In the genomic region with DNA sequence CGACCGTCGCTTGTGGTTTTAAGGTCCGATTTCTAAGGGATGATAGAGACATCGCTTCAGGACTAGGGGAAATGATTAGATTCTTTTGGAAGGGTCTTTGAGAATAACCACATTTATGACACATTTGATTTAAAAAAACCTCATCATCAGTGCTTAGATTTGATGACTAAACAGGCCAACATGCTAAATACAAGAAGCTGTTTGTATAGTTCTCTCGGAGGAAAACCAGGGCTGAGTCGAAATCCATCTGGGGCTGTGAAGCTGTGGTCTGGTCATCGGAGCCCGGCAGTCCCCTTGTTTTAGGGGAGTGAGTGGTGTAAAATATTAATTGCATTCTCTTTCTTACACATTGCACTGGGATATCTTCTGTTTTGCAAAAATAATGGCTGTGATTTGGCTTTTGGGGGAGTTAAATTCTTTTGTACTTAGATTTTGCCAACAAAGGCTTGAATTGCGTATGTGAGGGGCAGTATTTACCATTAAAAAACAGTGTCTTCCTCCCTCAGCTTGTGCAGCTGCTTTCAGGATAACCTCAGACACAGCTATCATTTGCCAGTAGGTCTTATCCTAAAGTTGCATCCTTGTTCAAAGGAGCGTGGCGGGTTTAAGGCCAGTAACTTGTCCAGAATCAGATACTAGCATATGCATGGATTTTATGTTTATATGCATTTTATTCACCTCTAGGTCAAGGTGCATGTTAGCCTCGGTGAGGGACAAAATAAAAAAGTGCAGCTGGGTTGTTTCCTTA, we compare ENCODE assay signal across 8 cellular contexts. TPM values are rescaled to one million over a fixed set of nuclear protein-coding genes. Genes with fewer than 3 reads are reported as not detected.
DNase-seq lines count a peak whose midpoint lies in the region; ATAC-seq, FAIRE-seq and TF ChIP-seq lines count a peak whose summit lies in the region.

No MANE protein-coding gene starts in this region.

- H3K79me1 ChIP-seq in H1 (ENCODE audit: low read depth, low read length) = no peaks in the 10 kb centered on the region

- 8% methylated on average over 13 of the region's 13 CpGs for WGBS in liver
- 27% methylated on average over 13 of the region's 13 CpGs for WGBS in HepG2 (ENCODE audit: low lambda C conversion rate)
- WGBS in H1 (ENCODE audit: extremely low coverage in 1 of 2, insufficient coverage in 1 of 2, insufficient read length in 1 of 2, insufficient replicate concordance in 2 of 2, low coverage in 1 of 2, low lambda C conversion rate in 2 of 2, missing lambda C conversion rate in 1 of 2), 2 experiments = 12% methylated on average over 13 of the region's 13 CpGs; no CpG with 5 or more reads in 1 of the 2 experiments

- ATAC-seq in HepG2 = no peak

- no peak overlapping the region for H2BK120ac ChIP-seq in H1 (replicated peaks; ENCODE audit: low read depth, low read length)

- in situ Hi-C loops in HepG2 (cut with HindIII; ENCODE audit: extremely low pct_ligation_motif_present, low pct_unique_long_range_greater_than_20kb) = no loop called here

- peak overlapping the region; percentile 96 for H3K4me3 Mint-ChIP-seq in neural crest cell

- no peaks in the 10 kb centered on the region for H3K36me3 ChIP-seq in liver (ENCODE audit: control insufficient read depth in 4 of 4, insufficient read depth in 3 of 4, low read depth in 1 of 4, low read length in 3 of 4)
- no peaks in the 10 kb centered on the region for H3K36me3 ChIP-seq in HepG2 (replicated peaks in 1 of 2; ENCODE audit: control insufficient read depth in 1 of 2, insufficient read depth in 2 of 2, low read length in 2 of 2)
- H3K36me3 ChIP-seq in NT2/D1 (ENCODE audit: insufficient read depth, insufficient read length, low read length) = no peaks in the 10 kb centered on the region
- H3K36me3 ChIP-seq in H1 (ENCODE audit: control insufficient read depth in 2 of 4, insufficient read depth in 4 of 4, low read length in 3 of 4) = no peaks in the 10 kb centered on the region

- no peak overlapping the region for H2BK12ac ChIP-seq in H1 (ENCODE audit: low read depth, low read length)

- H3K56ac ChIP-seq in H1 (replicated peaks; ENCODE audit: insufficient read length, low read depth, low read length) = no peak overlapping the region

- H3K27me3 ChIP-seq in liver (ENCODE audit: control insufficient read depth in 4 of 4, insufficient read depth in 4 of 4, low read length in 3 of 4) (no peaks in the 10 kb centered on the region), HepG2 (ENCODE audit: control insufficient read depth in 1 of 2, insufficient read depth in 2 of 2, low read length in 2 of 2) (peaks cover 0 to 23% of the 10 kb centered on the region in 2 experiments; a peak in 2 of 5 replicates), NT2/D1 (ENCODE audit: insufficient read depth, insufficient read length) (no peaks in the 10 kb centered on the region), H1 (replicated peaks in 1 of 4; ENCODE audit: control insufficient read depth in 3 of 4, extremely low read depth in 1 of 4, insufficient read depth in 3 of 4, low read length in 3 of 4) (peaks cover 0 to 15% (median 8%) of the 10 kb centered on the region in 4 experiments; a peak in 4 of 7 replicates)

- H3K4me3 ChIP-seq in liver (ENCODE audit: low read depth in 1 of 3, low read length in 3 of 3) (peak overlapping the region; percentile 13 to 54 (median 47)), HepG2 (replicated peaks in 1 of 3; ENCODE audit: insufficient read depth in 1 of 3, low read depth in 2 of 3, low read length in 3 of 3) (no peak overlapping the region), NT2/D1 (ENCODE audit: insufficient read length, low read depth) (peak overlapping the region; percentile 48), H1 (ENCODE audit: extremely low read depth in 1 of 4, insufficient read depth in 2 of 4, low read depth in 3 of 4, low read length in 4 of 4) (peak overlapping the region; percentile 50 to 74 (median 63))

- peaks cover 6% of the 10 kb centered on the region; the same call in 1 of the 2 replicates for H3K23me2 ChIP-seq in H1 (ENCODE audit: low read depth, low read length)

- TF ChIP-seq RAD21 in liver (IDR thresholded peaks at IDR 0.05) (no peak), HepG2 (CRISPR knock-in tag; IDR thresholded peaks at IDR 0.05) (no peak), H1 (IDR thresholded peaks at IDR 0.05 in 1 of 2, conservative IDR thresholded peaks at IDR 0.05 in 1 of 2; ENCODE audit: low read depth in 2 of 2, low read length in 2 of 2) (no peak)

- intact Hi-C loops in HepG2 (cut with micrococcal nuclease; ENCODE audit: unreplicated experiment) = no loop called here

- no peak overlapping the region for H2BK15ac ChIP-seq in H1 (ENCODE audit: low read length)

- no peak overlapping the region for H3K14ac ChIP-seq in H1 (ENCODE audit: insufficient read length)

- H3K9ac ChIP-seq in liver (ENCODE audit: low read depth in 1 of 2, low read length in 2 of 2) = peak overlapping the region; percentile 4 to 69
- H3K9ac ChIP-seq in HepG2 (ENCODE audit: insufficient read depth, low read depth, low read length) = no peak overlapping the region
- peak overlapping the region; percentile 72 for H3K9ac ChIP-seq in NT2/D1 (ENCODE audit: insufficient read length, low read depth)
- H3K9ac ChIP-seq in H1 (replicated peaks in 1 of 4; ENCODE audit: extremely low read depth in 1 of 4, low read depth in 3 of 4, low read length in 3 of 4) = peak overlapping the region; percentile 43 to 64 (median 46); a peak in 6 of 7 replicates

- H3K4me1 ChIP-seq in liver (ENCODE audit: control insufficient read depth in 4 of 4, insufficient read depth in 4 of 4, low read length in 3 of 4) (peaks cover 0 to 3% (median 2%) of the 10 kb centered on the region in 4 donors), HepG2 (ENCODE audit: insufficient read depth, low read length) (no peaks in the 10 kb centered on the region), NT2/D1 (ENCODE audit: insufficient read depth, insufficient read length) (no peaks in the 10 kb centered on the region), H1 (replicated peaks in 1 of 4; ENCODE audit: control insufficient read depth in 3 of 4, insufficient read depth in 4 of 4, low read length in 3 of 4) (peaks cover 2 to 10% (median 6%) of the 10 kb centered on the region in 4 experiments)

- TF ChIP-seq EP300 in HepG2 (IDR thresholded peaks at IDR 0.05; ENCODE audit: low read depth in 2 of 2, low read length in 2 of 2) (no peak), HepG2 (CRISPR knock-in tag; IDR thresholded peaks at IDR 0.05; ENCODE audit: borderline replicate concordance) (no peak), H1 (IDR thresholded peaks at IDR 0.05; ENCODE audit: borderline replicate concordance in 1 of 2, low read depth in 2 of 2, low read length in 2 of 2) (no peak)

- H3K27ac ChIP-seq in liver (ENCODE audit: low read depth in 1 of 2, low read length in 2 of 2) (peak overlapping the region; percentile 47 to 63), HepG2 (ENCODE audit: extremely low read length, insufficient read depth, low read length) (no peak overlapping the region), H1 (ENCODE audit: low read depth, low read length) (no peak overlapping the region)

- H2BK20ac ChIP-seq in H1 (ENCODE audit: low read length) = no peak overlapping the region

- H3K4me1 Mint-ChIP-seq in neural crest cell = peaks cover 41% of the 10 kb centered on the region

- CTCF ChIA-PET in HepG2 (lab: Yijun Ruan, JAX; ENCODE audit: low intra/inter-chr PET ratio, low total read pairs) = no interaction called here
- CTCF ChIA-PET in H1 (lab: Charles Lee; ENCODE audit: partially characterized antibody) = interaction anchor here (0.6 to 1.4 kb wide), 4 partner anchors 10 to 135 kb away, joined by 3 to 4 read pairs (median 3); no protein-coding TSS in a partner anchor

- H3K9me3 ChIP-seq in liver (ENCODE audit: control insufficient read depth in 4 of 4, low read length in 3 of 4) = no peaks in the 10 kb centered on the region
- no peaks in the 10 kb centered on the region for H3K9me3 ChIP-seq in HepG2 (ENCODE audit: low read length)
- H3K9me3 ChIP-seq in NT2/D1 (ENCODE audit: insufficient read depth, low read length) = no peaks in the 10 kb centered on the region
- H3K9me3 ChIP-seq in H1 (ENCODE audit: insufficient read depth in 2 of 2, low read depth in 1 of 2, low read length in 1 of 2) = no peaks in the 10 kb centered on the region

- BruUV-seq in HepG2 (replicated peaks; lab: Mats Ljungman, UMichigan) = no TSS peak

- no peaks in the 10 kb centered on the region for H4K20me1 ChIP-seq in HepG2 (ENCODE audit: insufficient read depth, low read length)
- H4K20me1 ChIP-seq in H1 (replicated peaks in 1 of 2; ENCODE audit: control insufficient read depth in 1 of 2, insufficient read depth in 2 of 2, low read length in 2 of 2) = no peaks in the 10 kb centered on the region

- H3K27me3 Mint-ChIP-seq in neural crest cell (ENCODE audit: low read depth) = no peaks in the 10 kb centered on the region

- H3K4me2 ChIP-seq in HepG2 (ENCODE audit: low read depth, low read length) (no peak overlapping the region), H1 (ENCODE audit: insufficient read depth in 1 of 2, low read depth in 2 of 2, low read length in 2 of 2) (peak overlapping the region; percentile 81 to 88)

- H3K36me3 Mint-ChIP-seq in neural crest cell (ENCODE audit: low read depth) = peaks cover 4% of the 10 kb centered on the region

- TF ChIP-seq POLR2A in HepG2 (IDR thresholded peaks at IDR 0.05; ENCODE audit: insufficient read depth in 1 of 2, low read depth in 2 of 2, low read length in 2 of 2) (no peak), H1 (IDR thresholded peaks at IDR 0.05; ENCODE audit: control extremely low read depth in 1 of 2, low read depth in 2 of 2, low read length in 2 of 2) (peak in 1 of 2 experiments; percentile 13; a peak in 1 of 3 replicates)

- no peak overlapping the region for H4K91ac ChIP-seq in H1 (replicated peaks; ENCODE audit: insufficient read length, low read length)

- no peak for DNase-seq in HepG2 (ENCODE audit: low spot score)
- no peak for DNase-seq in NT2/D1 (ENCODE audit: low read depth, low spot score)
- no peak for DNase-seq in H1 (ENCODE audit: low read depth in 1 of 2, low spot score in 2 of 2)
- DNase-seq in neural crest cell (ENCODE audit: low read depth, low spot score) = no peak
- no peak for DNase-seq in NCI-H510A treated with DMSO at 0.1 percent for 48 hours (lab: John Stamatoyannopoulos, UW)
- no peak for DNase-seq in stimulated activated naive CD4-positive, alpha-beta T cell treated with Interleukin-2 at 50 U/mL for 16 hours (lab: John Stamatoyannopoulos, UW)
- DNase-seq in RKO (ENCODE audit: low spot score) = no peak

- TF ChIP-seq CTCF in liver (IDR thresholded peaks at IDR 0.05; ENCODE audit: low read depth, low read length, missing input control) (no peak), HepG2 (CRISPR knock-in tag; IDR thresholded peaks at IDR 0.05) (no peak), H1 (IDR thresholded peaks at IDR 0.05; ENCODE audit: control extremely low read depth in 1 of 3, insufficient read depth in 1 of 3, low read depth in 1 of 3, low read length in 3 of 3) (no peak), neural crest cell (conservative IDR thresholded peaks at IDR 0.05) (no peak)

- H3K79me2 ChIP-seq in HepG2 (ENCODE audit: insufficient read depth, low read length) (no peaks in the 10 kb centered on the region), H1 (ENCODE audit: control insufficient read depth in 1 of 2, insufficient read depth in 2 of 2, low read length in 2 of 2) (no peaks in the 10 kb centered on the region)

- peak overlapping the region; percentile 98 for H3K27ac Mint-ChIP-seq in neural crest cell (ENCODE audit: unreplicated experiment)

- FAIRE-seq in HepG2 (lab: Jason Lieb, UNC) = no peak
- FAIRE-seq in H1 (lab: Jason Lieb, UNC) = no peak

- H2BK5ac ChIP-seq in H1 (ENCODE audit: low read depth, low read length) = no peak overlapping the region

- H4K8ac ChIP-seq in H1 (ENCODE audit: extremely low read depth, insufficient read depth, low read length) = no peak overlapping the region

- H3K18ac ChIP-seq in H1 (ENCODE audit: extremely low read depth, low read length) = peak overlapping the region; percentile 68; the same call in 1 of the 2 replicates

- H3K9me3 Mint-ChIP-seq in neural crest cell = peaks cover 2% of the 10 kb centered on the region

- H3K4ac ChIP-seq in H1 (replicated peaks; ENCODE audit: insufficient read length, low read depth, low read length) = no peak overlapping the region

- H2AFZ ChIP-seq in HepG2 (ENCODE audit: low read length) (no peak overlapping the region), H1 (ENCODE audit: low read length) (peak overlapping the region; percentile 97)

- H2AK5ac ChIP-seq in H1 (ENCODE audit: low read depth, low read length) = no peak overlapping the region

- no peak overlapping the region for H3K23ac ChIP-seq in H1 (ENCODE audit: insufficient read length)

- no peak overlapping the region for H4K5ac ChIP-seq in H1 (ENCODE audit: insufficient read length, low read depth, low read length)

- POLR2A ChIA-PET in HepG2 (lab: Yijun Ruan, JAX) (no interaction called here), H1 (lab: Charles Lee; ENCODE audit: partially characterized antibody) (interaction anchor here (1.6 to 1.8 kb wide), 2 partner anchors 9 to 14 kb away, joined by 3 to 8 read pairs; no protein-coding TSS in a partner anchor)

RNA-seq across cellular contexts. Expression of a gene that starts 0.6 kb away (rescaled TPM):
- total RNA-seq in liver = 10 to 100 TPM in 1 of 2 donors, 1 to 10 TPM in 1; 5.2 to 11.2 TPM
- 1 to 10 TPM; 3.5 to 3.7 TPM for polyA plus RNA-seq in liver
- not detected in 2 replicates for total RNA-seq in HepG2 (2016; rRNA removed; fragmentation: Illumina TruSeq; extraction: Trizol)
- total RNA-seq in HepG2 (2016; cell fraction: cytosol; rRNA removed; fragmentation: Illumina TruSeq; extraction: Trizol; ENCODE audit: low read depth) = not detected in 2 replicates
- total RNA-seq in HepG2 (2016; cell fraction: insoluble cytoplasmic fraction; rRNA removed; fragmentation: Illumina TruSeq; extraction: Trizol) = not detected in 2 replicates
- total RNA-seq in HepG2 (2016; cell fraction: membrane; rRNA removed; fragmentation: Illumina TruSeq; extraction: Trizol) = not detected in 2 replicates
- not detected in 2 replicates for total RNA-seq in HepG2 (2016; cell fraction: nucleus; rRNA removed; fragmentation: Illumina TruSeq; extraction: Trizol)
- not detected in 2 replicates for polyA plus RNA-seq in HepG2 (2011; rRNA removed)
- polyA plus RNA-seq in HepG2 (2011; cell fraction: cytosol; rRNA removed) = not detected in 2 replicates
- not detected in 2 replicates for polyA plus RNA-seq in HepG2 (2011; cell fraction: nucleus; rRNA removed)
- not detected in 2 replicates for polyA plus RNA-seq in HepG2 (2012)
- polyA plus RNA-seq in HepG2 (2016; cell fraction: cytosol; fragmentation: Illumina TruSeq; extraction: Trizol; ENCODE audit: low read depth) = not detected in 2 replicates
- polyA plus RNA-seq in HepG2 (2016; cell fraction: insoluble cytoplasmic fraction; fragmentation: Illumina TruSeq; extraction: Trizol; ENCODE audit: low read depth) = not detected in 2 replicates
- not detected in 2 replicates for polyA plus RNA-seq in HepG2 (2016; cell fraction: membrane; fragmentation: Illumina TruSeq; extraction: Trizol; ENCODE audit: low read depth)
- polyA plus RNA-seq in HepG2 (2016; cell fraction: nucleus; fragmentation: Illumina TruSeq; extraction: Trizol; ENCODE audit: insufficient read depth, low read depth) = not detected in 2 replicates
- polyA minus RNA-seq in HepG2 (2011; rRNA and poly(A)+ RNA removed; ENCODE audit: low replicate concordance) = 0.42 TPM in 1 of 2 replicates, not detected in the other
- not detected in 2 replicates for polyA minus RNA-seq in HepG2 (2011; cell fraction: cytosol; rRNA and poly(A)+ RNA removed)
- not detected in 2 replicates for polyA minus RNA-seq in HepG2 (2011; cell fraction: nucleus; rRNA and poly(A)+ RNA removed)
- 17.9 and 18.5 TPM in 2 replicates for total RNA-seq in H1 (2021; fragmentation: NEBNext Ultra II Directional; extraction: Animal tissue kit (Norgen Biotek cat#: 25700))
- 5.5 and 8.2 TPM in 2 replicates for polyA plus RNA-seq in H1 (2011; rRNA removed)
- 8.5 TPM for polyA plus RNA-seq in H1 (2011; cell fraction: cytosol; rRNA removed)
- 5.6 TPM for polyA plus RNA-seq in H1 (2011; cell fraction: nucleus; rRNA removed)
- 8.2 to 18.2 TPM (median 10.6 TPM) in 4 replicates for polyA plus RNA-seq in H1 (2012, experiment 1 of 2)
- 2.6 TPM for polyA plus RNA-seq in H1 (2012, experiment 2 of 2)
- 11.2 TPM for polyA plus RNA-seq in H1 (2013, experiment 1 of 2)
- polyA plus RNA-seq in H1 (2013, experiment 2 of 2) = 10.7 TPM
- polyA minus RNA-seq in H1 (2011; rRNA and poly(A)+ RNA removed) = 9.3 and 15.9 TPM in 2 replicates
- polyA minus RNA-seq in H1 (2011; cell fraction: cytosol; rRNA and poly(A)+ RNA removed) = 6.2 TPM
- polyA minus RNA-seq in H1 (2011; cell fraction: nucleus; rRNA and poly(A)+ RNA removed) = 14.6 TPM
- total RNA-seq in neural crest cell = 163 and 174 TPM in 2 replicates

Comparison
In these comparisons a context has a peak if more than half of its experiments do, and no peak if none do; other contexts are left out.
1. H3K27ac ChIP-seq: peak in liver (2 of 2); none in HepG2 (single experiment) and H1 (single experiment).
2. H3K4me3 ChIP-seq: peak in liver (3 of 3), NT2/D1 (single experiment) and H1 (4 of 4); none in HepG2 (0 of 3).